ENCODE assay signal across 13 cellular contexts in the genomic region with DNA sequence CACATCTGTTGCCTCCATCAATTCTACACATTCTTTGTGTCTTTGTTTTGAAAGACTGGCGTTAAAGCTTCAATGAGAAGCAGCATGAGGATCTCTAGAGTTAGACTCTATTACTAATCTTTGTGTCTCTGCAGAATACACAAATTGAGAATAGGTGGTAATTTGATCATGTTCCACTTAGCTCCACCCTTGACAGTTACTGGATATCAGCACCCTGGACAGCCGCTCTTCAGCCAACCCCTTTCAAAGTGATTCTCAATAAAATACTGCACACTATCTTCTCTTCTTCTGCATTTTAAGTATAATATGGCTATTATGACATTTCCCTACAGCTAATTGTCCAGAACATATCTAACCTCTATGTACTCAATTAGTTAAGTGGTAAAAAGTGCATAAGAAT. TPM values are rescaled to one million over a fixed set of nuclear protein-coding genes. Genes with fewer than 3 reads are reported as not detected.
DNase-seq lines count a peak whose midpoint lies in the region; FAIRE-seq and TF ChIP-seq lines count a peak whose summit lies in the region.
"Had no signal": no experiment of that assay in that cellular context is flagged by ENCODE, and none has a peak within 500 bp of the region (broad histone marks: within the 10 kb centered on the region; RNA-seq: fewer than 3 reads in every experiment).

No MANE protein-coding gene starts in this region.

- H3K4me2 ChIP-seq in endothelial cell of umbilical vein (ENCODE audit: insufficient read depth, low read length) = no peak overlapping the region

- H3K27ac ChIP-seq in A673 (ENCODE audit: low read depth, low read length, poor library complexity, severe bottlenecking) = no peak overlapping the region
- H3K27ac ChIP-seq in endothelial cell of umbilical vein (ENCODE audit: insufficient read depth, low read depth, low read length) = no peak overlapping the region
- no peak overlapping the region for H3K27ac ChIP-seq in tibial nerve
- no peak overlapping the region for H3K27ac ChIP-seq in effector memory CD4-positive, alpha-beta T cell (ENCODE audit: insufficient read depth, low read length, poor library complexity, severe bottlenecking)

- TF ChIP-seq EP300 in tibial nerve (IDR thresholded peaks at IDR 0.05) = no peak

- intact Hi-C loops in A673 (cut with micrococcal nuclease; ENCODE audit: unreplicated experiment) = no loop called here
- intact Hi-C loops in endothelial cell of umbilical vein (cut with micrococcal nuclease) = no loop called here

- H3K36me3 ChIP-seq in A673 (ENCODE audit: insufficient read depth, low read length, poor library complexity, severe bottlenecking) (no peaks in the 10 kb centered on the region), endothelial cell of umbilical vein (ENCODE audit: control insufficient read depth in 2 of 2, extremely low read depth in 1 of 2, insufficient read depth in 2 of 2, low read length in 2 of 2) (no peaks in the 10 kb centered on the region), tibial nerve (no peaks in the 10 kb centered on the region)
- no peaks in the 10 kb centered on the region for H3K36me3 ChIP-seq in effector memory CD4-positive, alpha-beta T cell (ENCODE audit: control insufficient read depth, insufficient read depth, low read length)

- H4K20me1 ChIP-seq in endothelial cell of umbilical vein (replicated peaks; ENCODE audit: control insufficient read depth, extremely low read depth, insufficient read depth, low read length) = no peaks in the 10 kb centered on the region

- CTCF ChIA-PET in A673 (lab: Charles Lee) = no interaction called here
- CTCF ChIA-PET in endothelial cell of umbilical vein (lab: Charles Lee) = no interaction called here

- H3K27me3 ChIP-seq in A673 (replicated peaks; ENCODE audit: insufficient read depth, low read depth, low read length, poor library complexity) (no peaks in the 10 kb centered on the region), endothelial cell of umbilical vein (ENCODE audit: control insufficient read depth in 2 of 2, insufficient read depth in 2 of 2, low read length in 2 of 2) (no peaks in the 10 kb centered on the region), tibial nerve (no peaks in the 10 kb centered on the region)
- H3K27me3 ChIP-seq in effector memory CD4-positive, alpha-beta T cell (replicated peaks; ENCODE audit: control insufficient read depth, insufficient read depth, low read length, poor library complexity, severe bottlenecking) = no peaks in the 10 kb centered on the region

- no peaks in the 10 kb centered on the region for H3K9me3 ChIP-seq in A673 (ENCODE audit: low read depth, low read length, poor library complexity, severe bottlenecking)
- no peaks in the 10 kb centered on the region for H3K9me3 ChIP-seq in endothelial cell of umbilical vein (replicated peaks; ENCODE audit: control insufficient read depth, insufficient read depth, low read length)
- H3K9me3 ChIP-seq in tibial nerve = no peaks in the 10 kb centered on the region
- no peaks in the 10 kb centered on the region for H3K9me3 ChIP-seq in effector memory CD4-positive, alpha-beta T cell (ENCODE audit: control insufficient read depth, low read length)

- no peak for TF ChIP-seq CTCF in A673 (conservative IDR thresholded peaks at IDR 0.05; ENCODE audit: low read depth, low read length)
- TF ChIP-seq CTCF in GM20000 (IDR thresholded peaks at IDR 0.05; ENCODE audit: extremely low read depth, missing control alignments) = no peak
- TF ChIP-seq CTCF in endothelial cell of umbilical vein (IDR thresholded peaks at IDR 0.05; ENCODE audit: extremely low read depth in 1 of 2, insufficient read depth in 1 of 2, low read depth in 1 of 2, low read length in 2 of 2) = no peak
- no peak for TF ChIP-seq CTCF in tibial nerve (IDR thresholded peaks at IDR 0.05)

- no peak for FAIRE-seq in endothelial cell of umbilical vein (lab: Jason Lieb, UNC)
- FAIRE-seq: GM18507, RCC 7860 had no signal

- H3K4me3 ChIP-seq in A673 (ENCODE audit: low read depth, low read length, poor library complexity, severe bottlenecking) = no peak overlapping the region
- no peak overlapping the region for H3K4me3 ChIP-seq in endothelial cell of umbilical vein (replicated peaks in 1 of 3; ENCODE audit: insufficient read depth in 1 of 3, low read depth in 1 of 3, low read length in 3 of 3)
- no peak overlapping the region for H3K4me3 ChIP-seq in tibial nerve
- H3K4me3 ChIP-seq in effector memory CD4-positive, alpha-beta T cell (ENCODE audit: insufficient read depth, low read depth, low read length, poor library complexity, severe bottlenecking) = no peak overlapping the region

- no peak overlapping the region for H2AFZ ChIP-seq in endothelial cell of umbilical vein (ENCODE audit: low read depth, low read length)

- H3K9ac ChIP-seq in endothelial cell of umbilical vein (replicated peaks; ENCODE audit: extremely low read depth, insufficient read depth, low read length) = no peak overlapping the region

- peak; percentile 29 for DNase-seq in A673 (ENCODE audit: low spot score)
- peak; percentile 16 for DNase-seq in GM20000 (ENCODE audit: low spot score)
- peak; percentile 7 for DNase-seq in endothelial cell of umbilical vein (ENCODE audit: low read depth, low spot score)
- DNase-seq in OCI-M2 (lab: John Stamatoyannopoulos, UW; ENCODE audit: unreplicated experiment) = no peak
- DNase-seq in NCI-H1694 (lab: John Stamatoyannopoulos, UW) = no peak
- no peak for DNase-seq in tibial nerve (ENCODE audit: low spot score in 2 of 2)
- DNase-seq in effector memory CD4-positive, alpha-beta T cell = no peak
- DNase-seq: activated naive CD8-positive, alpha-beta T cell treated with anti-CD3 and anti-CD28 coated beads for 36 hours; CD4-positive, alpha-beta T cell; posterior cingulate gyrus had no signal

- no peaks in the 10 kb centered on the region for H3K79me2 ChIP-seq in endothelial cell of umbilical vein (ENCODE audit: control insufficient read depth, insufficient read depth, low read length)

- WGBS in tibial nerve, 2 donors = 58 to 65% methylated on average over 2 of the region's 2 CpGs

- POLR2A ChIA-PET in A673 (lab: Charles Lee; ENCODE audit: low non-redundant PET) = no interaction called here
- POLR2A ChIA-PET in endothelial cell of umbilical vein (lab: Charles Lee) = no interaction called here

- dilution Hi-C loops in endothelial cell of umbilical vein (cut with MboI; ENCODE audit: extremely low pct_ligation_motif_present, low sequenced_read_pairs) = no loop called here

- H3K4me1 ChIP-seq in A673 (ENCODE audit: insufficient read depth, low read length, poor library complexity, severe bottlenecking) (no peaks in the 10 kb centered on the region), endothelial cell of umbilical vein (ENCODE audit: control insufficient read depth, extremely low read depth, insufficient read depth, low read length) (no peaks in the 10 kb centered on the region), tibial nerve (no peaks in the 10 kb centered on the region)
- no peaks in the 10 kb centered on the region for H3K4me1 ChIP-seq in effector memory CD4-positive, alpha-beta T cell (ENCODE audit: control insufficient read depth, insufficient read depth, low read length, poor library complexity, severe bottlenecking)

- BruUV-seq in A673 (replicated peaks; lab: Mats Ljungman, UMichigan) (no TSS peak), endothelial cell of umbilical vein (replicated peaks; lab: Mats Ljungman, UMichigan) (no TSS peak)

- H3K9me1 ChIP-seq in endothelial cell of umbilical vein (replicated peaks; ENCODE audit: control insufficient read depth, extremely low read depth, insufficient read depth, low read length) = no peaks in the 10 kb centered on the region

- TF ChIP-seq POLR2A in endothelial cell of umbilical vein (IDR thresholded peaks at IDR 0.05; ENCODE audit: low read depth, low read length) (no peak), tibial nerve (IDR thresholded peaks at IDR 0.05) (no peak)

TF ChIP-seq in PFSK-1, 5 proteins besides CTCF, POLR2A, EP300 and RAD21 (continues in another document):
- TF ChIP-seq SIN3A (IDR thresholded peaks at IDR 0.05; ENCODE audit: borderline replicate concordance, insufficient read depth, low read length) = no peak

TF ChIP-seq in endothelial cell of umbilical vein, 7 proteins besides CTCF, POLR2A, EP300 and RAD21:
- TF ChIP-seq MAX (IDR thresholded peaks at IDR 0.05; ENCODE audit: insufficient read depth, insufficient read length) (no peak), JUN (IDR thresholded peaks at IDR 0.05; ENCODE audit: borderline replicate concordance, insufficient read depth, insufficient read length, low read depth) (no peak), FOS (IDR thresholded peaks at IDR 0.05; ENCODE audit: borderline replicate concordance, insufficient read depth, low read length) (no peak), GATA2 (IDR thresholded peaks at IDR 0.05; ENCODE audit: insufficient read depth, insufficient read length, low read depth, low read length) (no peak), MYC (IDR thresholded peaks at IDR 0.05; ENCODE audit: low read depth, low read length) (no peak), POLR2AphosphoS5 (IDR thresholded peaks at IDR 0.05; ENCODE audit: insufficient read depth, low read depth, low read length) (no peak), EZH2 (IDR thresholded peaks at IDR 0.05; ENCODE audit: borderline replicate concordance, low read depth, low read length, severe bottlenecking) (no peak)

RNA-seq across cellular contexts. Expression of gene CNR1, which starts 54.3 kb away (rescaled TPM):
- total RNA-seq in A673 (2021) (not detected in 2 replicates), endothelial cell of umbilical vein (not detected in 2 replicates), tibial nerve (10 to 100 TPM; 10.7 to 35.7 (median 14.4) TPM)
- polyA plus RNA-seq in PFSK-1 (2012; ENCODE audit: insufficient read length, low read depth) = not detected
- 0.06 TPM in 1 of 2 replicates, not detected in the other for polyA plus RNA-seq in endothelial cell of umbilical vein
- polyA plus RNA-seq in endothelial cell of umbilical vein (2011; cell fraction: cytosol; rRNA removed) = not detected in 2 replicates
- not detected in 2 replicates for polyA plus RNA-seq in endothelial cell of umbilical vein (2011; cell fraction: nucleus; rRNA removed)
- not detected in 2 replicates for polyA plus RNA-seq in endothelial cell of umbilical vein (2012)
- not detected in 2 replicates for polyA minus RNA-seq in endothelial cell of umbilical vein
- polyA minus RNA-seq in endothelial cell of umbilical vein (2011; cell fraction: cytosol; rRNA and poly(A)+ RNA removed) = not detected
- not detected in 2 replicates for polyA minus RNA-seq in endothelial cell of umbilical vein (2011; cell fraction: nucleus; rRNA and poly(A)+ RNA removed)
- total RNA-seq: activated naive CD8-positive, alpha-beta T cell treated with anti-CD3 and anti-CD28 coated beads for 36 hours; CD4-positive, alpha-beta T cell had no signal

Comparison
In these comparisons a context has a peak if more than half of its experiments do, and no peak if none do; other contexts are left out.
1. DNase-seq: peak in A673 (single experiment), GM20000 (single experiment) and endothelial cell of umbilical vein (single experiment); none in OCI-M2 (single experiment), NCI-H1694 (single experiment), tibial nerve (0 of 2) and effector memory CD4-positive, alpha-beta T cell (0 of 3).
2. RNA of gene CNR1, which starts 54.3 kb away (total RNA-seq): 10.7 to 35.7 TPM in tibial nerve; not detected in A673 and not detected in endothelial cell of umbilical vein; every median in the first group is over 10 times any median in the second.